Comparison of ENCODE assay signal across 26 cellular contexts in genomic region chr21:34330055-34330454, GRCh38. TPM values are rescaled to one million over a fixed set of nuclear protein-coding genes. Genes with fewer than 3 reads are reported as not detected.
"Had no signal": no experiment of that assay in that cellular context is flagged by ENCODE, and none has a peak within 500 bp of the region (broad histone marks: within the 10 kb centered on the region; RNA-seq: fewer than 3 reads in every experiment).

No MANE protein-coding gene starts in this region.

- H3K4me3 Mint-ChIP-seq: activated T-cell treated with anti-CD3 and anti-CD28 coated beads, Interleukin-2, amount 50 U/mL, for 72 hours had no signal

- H3K27me3 Mint-ChIP-seq: progenitor cell of endocrine pancreas had no signal

- H3K27me3 ChIP-seq: brain microvascular endothelial cell, dorsolateral prefrontal cortex, left lung, tibial artery had no signal

- H3K4me1 ChIP-seq: left lung had no signal

- ATAC-seq: activated T-cell treated with anti-CD3 and anti-CD28 coated beads, Interleukin-2, amount 50 U/mL, for 72 hours; left lung; stimulated activated naive CD8-positive, alpha-beta T cell treated with anti-CD3 and anti-CD28 coated beads, Interleukin-15, Interleukin-2, amounts not matched to agents 100 U/mL and 50 U/mL, for 24 hours had no signal

- H3K27ac Mint-ChIP-seq: activated T-cell treated with anti-CD3 and anti-CD28 coated beads, Interleukin-2, amount 50 U/mL, for 72 hours; progenitor cell of endocrine pancreas had no signal

- DNase-seq: activated CD4-positive, alpha-beta T cell treated with anti-CD3 and anti-CD28 coated beads for 1 hour; activated CD8-positive, alpha-beta memory T cell treated with anti-CD3 and anti-CD28 coated beads for 24 hours; activated CD8-positive, alpha-beta memory T cell treated with anti-CD3 and anti-CD28 coated beads, Interleukin-2, amount 50 U/mL, for 48 hours; activated effector memory CD4-positive, alpha-beta T cell treated with anti-CD3 and anti-CD28 coated beads, Interleukin-2, amount 50 U/mL, for 16 hours; activated naive CD4-positive, alpha-beta T cell treated with anti-CD3 and anti-CD28 coated beads, Interleukin-2, amount 50 U/mL, for 16 hours; activated T-cell treated with anti-CD3 and anti-CD28 coated beads, Interleukin-2, amount 50 U/mL, for 72 hours; aorta; brain microvascular endothelial cell; central memory CD4-positive, alpha-beta T cell; dorsolateral prefrontal cortex; foreskin melanocyte; glutamatergic neuron; hippocampal formation; left lung; stimulated activated naive CD8-positive, alpha-beta T cell treated with anti-CD3 and anti-CD28 coated beads, Interleukin-15, Interleukin-2, amounts not matched to agents 100 U/mL and 50 U/mL, for 24 hours; substantia nigra; tibial artery had no signal

- H3K9me3 ChIP-seq: left lung, tibial artery had no signal

- H3K4me3 ChIP-seq: dorsolateral prefrontal cortex, left lung, skin epidermis, tibial artery had no signal

- H3K36me3 ChIP-seq: brain microvascular endothelial cell, left lung had no signal

- H3K27ac ChIP-seq: brain microvascular endothelial cell, dorsolateral prefrontal cortex, epithelial cell of prostate, left lung, skin epidermis, tibial artery had no signal

RNA-seq across cellular contexts. Expression of gene KCNE2, which starts 33.8 kb away (rescaled TPM):
- total RNA-seq: kidney epithelial cell, left lung, lung microvascular endothelial cell, myocyte, omental fat pad, urinary bladder had no signal
- polyA plus RNA-seq: fibroblast of lung had no signal
